23 cellular contexts compared by ENCODE assay signal in genomic region chr6:21201181-21201580, GRCh38.
DNase-seq lines count a peak whose midpoint lies in the region; TF ChIP-seq lines count a peak whose summit lies in the region.
"Had no signal": no experiment of that assay in that cellular context is flagged by ENCODE, and none has a peak within 500 bp of the region (broad histone marks: within the 10 kb centered on the region; RNA-seq: fewer than 3 reads in every experiment).

No MANE protein-coding gene starts in this region.

- no peaks in the 10 kb centered on the region for H3K27me3 ChIP-seq in neural cell (ENCODE audit: insufficient read depth, low read depth, low read length)
- no peaks in the 10 kb centered on the region for H3K27me3 ChIP-seq in Caco-2 (replicated peaks; ENCODE audit: control insufficient read depth, insufficient read depth, low read length)
- H3K27me3 ChIP-seq: BLaER1 treated with 17β-estradiol and CSF1 and Interleukin-3, amounts not matched to agents 10 nM and 100 nM; testis; uterus had no signal

- H3K27ac Mint-ChIP-seq in Caco-2 (ENCODE audit: unreplicated experiment): no peak overlapping the region
- H3K27ac Mint-ChIP-seq: activated T-cell treated with anti-CD3 and anti-CD28 coated beads, Interleukin-2, amount 50 U/mL, for 24 hours; stimulated activated memory B cell treated with anti-CD40 and anti-IgM and Interleukin-4, amounts not matched to agents 10 μg/mL and 1 μg/mL and 100 μg/mL, for 72 hours; T-cell had no signal

- no peaks in the 10 kb centered on the region for H3K9me3 Mint-ChIP-seq in Caco-2 (ENCODE audit: unreplicated experiment)

- H3K36me3 ChIP-seq in neural cell (ENCODE audit: insufficient read depth, low read length) (no peaks in the 10 kb centered on the region), Caco-2 (ENCODE audit: control insufficient read depth, insufficient read depth, low read length) (no peaks in the 10 kb centered on the region)
- H3K36me3 ChIP-seq: uterus had no signal

- peak overlapping the region; percentile 65 for H3K27ac ChIP-seq in neural cell (ENCODE audit: low read length)
- H3K27ac ChIP-seq: BLaER1 treated with 17β-estradiol and CSF1 and Interleukin-3, amounts not matched to agents 10 nM and 100 nM; testis; uterus had no signal

- peak overlapping the region; percentile 23 for H3K4me3 ChIP-seq in neural cell (ENCODE audit: low read length)
- no peak overlapping the region for H3K4me3 ChIP-seq in Caco-2 (ENCODE audit: low read depth, low read length)
- H3K4me3 ChIP-seq: BLaER1 treated with 17β-estradiol and CSF1 and Interleukin-3, amounts not matched to agents 10 nM and 100 nM; GM12878; lung; skin epidermis; testis; uterus had no signal

- H4K20me1 ChIP-seq in neural cell (ENCODE audit: insufficient read depth): no peaks in the 10 kb centered on the region
- H4K20me1 ChIP-seq: BLaER1 treated with 17β-estradiol and CSF1 and Interleukin-3, amounts not matched to agents 10 nM and 100 nM had no signal

- no peak for TF ChIP-seq EP300 in neural cell (conservative IDR thresholded peaks at IDR 0.05; ENCODE audit: poor library complexity, severe bottlenecking)

- H3K9me2 ChIP-seq in neural cell (ENCODE audit: insufficient read depth, low read length): no peaks in the 10 kb centered on the region

- peak overlapping the region; percentile 36 for H2AFZ ChIP-seq in neural cell (ENCODE audit: low read depth, low read length)

- CTCF ChIA-PET in Caco-2 (lab: Charles Lee): no interaction called here

- H3K27me3 Mint-ChIP-seq in Caco-2 (ENCODE audit: insufficient read depth, unreplicated experiment): no peaks in the 10 kb centered on the region
- H3K27me3 Mint-ChIP-seq: activated T-cell treated with anti-CD3 and anti-CD28 coated beads, Interleukin-2, amount 50 U/mL, for 24 hours; stimulated activated memory B cell treated with anti-CD40 and anti-IgM and Interleukin-4, amounts not matched to agents 10 μg/mL and 1 μg/mL and 100 μg/mL, for 72 hours; T-cell had no signal

- H3K4me1 ChIP-seq in Caco-2: no peaks in the 10 kb centered on the region
- H3K4me1 ChIP-seq: uterus had no signal

- no peaks in the 10 kb centered on the region for H3K79me2 ChIP-seq in neural cell (replicated peaks; ENCODE audit: insufficient read depth, low read length)

- H3K4me2 ChIP-seq in neural cell (ENCODE audit: low read length): peak overlapping the region; percentile 14

- TF ChIP-seq CTCF in neural cell (IDR thresholded peaks at IDR 0.05; ENCODE audit: poor library complexity, severe bottlenecking) (no peak), Caco-2 (IDR thresholded peaks at IDR 0.05; ENCODE audit: insufficient read depth in 1 of 2, low read depth in 1 of 2, low read length in 1 of 2, severe bottlenecking in 1 of 2, unreplicated experiment in 1 of 2) (no peak)

- peak overlapping the region; percentile 34 for H3K9ac ChIP-seq in neural cell (ENCODE audit: low read length)
- H3K9ac ChIP-seq: BLaER1 treated with 17β-estradiol and CSF1 and Interleukin-3, amounts not matched to agents 10 nM and 100 nM had no signal

- H3K4me1 Mint-ChIP-seq in Caco-2 (ENCODE audit: low read depth, unreplicated experiment): no peaks in the 10 kb centered on the region

- H3K9me3 ChIP-seq in neural cell (ENCODE audit: low read length) (no peaks in the 10 kb centered on the region), Caco-2 (no peaks in the 10 kb centered on the region)
- H3K9me3 ChIP-seq: testis, uterus had no signal

- peaks cover 5% of the 10 kb centered on the region for H3K36me3 Mint-ChIP-seq in Caco-2 (ENCODE audit: insufficient read depth, unreplicated experiment)

- POLR2A ChIA-PET in Caco-2 (lab: Charles Lee): no interaction called here

- intact Hi-C loops in Caco-2 (cut with micrococcal nuclease; ENCODE audit: unreplicated experiment): no loop called here

- DNase-seq in NCI-H2171 treated with DMSO at 0.1 percent for 48 hours (lab: John Stamatoyannopoulos, UW) (peak; percentile 61), NCI-H2171 (lab: John Stamatoyannopoulos, UW) (no peak), NCI-H146 (lab: John Stamatoyannopoulos, UW) (peak; percentile 52), NCI-H748 treated with DMSO at 0.1 percent for 48 hours (lab: John Stamatoyannopoulos, UW) (peak; percentile 96), iPS-NIHi11 (ENCODE audit: low spot score) (no peak), Caco-2 (no peak), DMS114 treated with DMSO at 0.1 percent for 48 hours (lab: John Stamatoyannopoulos, UW; ENCODE audit: unreplicated experiment) (no peak)
- DNase-seq: ACHN; activated CD8-positive, alpha-beta memory T cell treated with anti-CD3 and anti-CD28 coated beads for 24 hours; activated naive CD4-positive, alpha-beta T cell treated with Interleukin-2 at 50 U/mL for 16 hours; activated T-cell treated with anti-CD3 and anti-CD28 coated beads, Interleukin-2, amount 50 U/mL, for 24 hours; amniotic stem cell; cortex of kidney; Right ventricle myocardium superior; T-cell; testis; uterus had no signal

- BruUV-seq in Caco-2 (replicated peaks; lab: Mats Ljungman, UMichigan): no TSS peak

- H3F3A ChIP-seq in neural cell (ENCODE audit: insufficient read depth, low read length, poor library complexity, severe bottlenecking): no peaks in the 10 kb centered on the region

- H3K4me3 Mint-ChIP-seq in Caco-2 (ENCODE audit: unreplicated experiment): no peak overlapping the region
- H3K4me3 Mint-ChIP-seq: activated T-cell treated with anti-CD3 and anti-CD28 coated beads, Interleukin-2, amount 50 U/mL, for 24 hours; stimulated activated memory B cell treated with anti-CD40 and anti-IgM and Interleukin-4, amounts not matched to agents 10 μg/mL and 1 μg/mL and 100 μg/mL, for 72 hours; T-cell had no signal

- no peak for TF ChIP-seq RAD21 in neural cell (conservative IDR thresholded peaks at IDR 0.05)

TF ChIP-seq in neural cell, 6 proteins besides CTCF, POLR2A, EP300 and RAD21:
- TF ChIP-seq SMC3 (conservative IDR thresholded peaks at IDR 0.05; ENCODE audit: poor library complexity): no peak
- no peak for TF ChIP-seq TAF1 (IDR thresholded peaks at IDR 0.05; ENCODE audit: low read depth)
- TF ChIP-seq EZH2 (IDR thresholded peaks at IDR 0.05; ENCODE audit: borderline replicate concordance, insufficient read depth, low read length, poor library complexity, severe bottlenecking): no peak
- no peak for TF ChIP-seq REST (IDR thresholded peaks at IDR 0.05; ENCODE audit: borderline replicate concordance)
- no peak for TF ChIP-seq MXI1 (conservative IDR thresholded peaks at IDR 0.05; ENCODE audit: poor library complexity, severe bottlenecking)
- TF ChIP-seq POLR2AphosphoS5 (IDR thresholded peaks at IDR 0.05): no peak
TF ChIP-seq in neural cell: peak in this region for 0.

Comparison
In these comparisons a context has a peak if more than half of its experiments do, and no peak if none do; other contexts are left out.
1. DNase-seq: peak in NCI-H2171 treated with DMSO at 0.1 percent for 48 hours (single experiment), NCI-H146 (single experiment) and NCI-H748 treated with DMSO at 0.1 percent for 48 hours (single experiment); none in NCI-H2171 (single experiment), iPS-NIHi11 (single experiment), Caco-2 (0 of 2) and DMS114 treated with DMSO at 0.1 percent for 48 hours (single experiment).